Comparison of ENCODE assay signal across 25 cellular contexts in the genomic region with DNA sequence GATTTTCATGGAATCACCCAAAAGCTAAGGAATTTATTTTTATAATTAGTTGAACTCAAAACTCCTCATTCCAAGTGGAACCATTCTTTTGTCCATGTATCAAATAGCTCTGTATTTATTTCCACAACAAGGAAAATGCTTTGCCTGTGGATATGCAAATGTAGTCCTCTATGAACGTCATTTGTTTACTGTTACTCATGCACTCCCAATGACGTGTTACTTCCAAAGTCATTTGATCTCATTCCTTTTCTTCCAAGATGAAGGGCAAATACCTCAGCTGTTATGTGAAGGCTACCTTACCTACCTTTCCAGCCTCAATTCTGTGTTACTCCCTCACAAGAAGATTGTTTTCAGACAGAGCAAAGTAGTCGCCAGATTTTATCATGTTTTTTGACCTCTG.
DNase-seq lines count a peak whose midpoint lies in the region; ATAC-seq, FAIRE-seq and TF ChIP-seq lines count a peak whose summit lies in the region.
"Had no signal": no experiment of that assay in that cellular context is flagged by ENCODE, and none has a peak within 500 bp of the region (broad histone marks: within the 10 kb centered on the region; RNA-seq: fewer than 3 reads in every experiment).

No MANE protein-coding gene starts in this region.

- no peak overlapping the region for H4K8ac ChIP-seq in H1 (ENCODE audit: extremely low read depth, insufficient read depth, low read length)

- no peak overlapping the region for H3K18ac ChIP-seq in H1 (ENCODE audit: extremely low read depth, low read length)

- H3K56ac ChIP-seq in H1 (replicated peaks; ENCODE audit: insufficient read length, low read depth, low read length) = no peak overlapping the region

- TF ChIP-seq CTCF in GM23338 (conservative IDR thresholded peaks at IDR 0.05; ENCODE audit: low read depth in 2 of 2) (no peak), H1 (IDR thresholded peaks at IDR 0.05; ENCODE audit: control extremely low read depth in 1 of 3, insufficient read depth in 1 of 3, low read depth in 1 of 3, low read length in 3 of 3) (no peak), GM10248 (IDR thresholded peaks at IDR 0.05; ENCODE audit: control extremely low read depth, extremely low read depth, low read depth, missing control alignments) (no peak), tibial artery (IDR thresholded peaks at IDR 0.05) (no peak)

- no peaks in the 10 kb centered on the region for H3F3A ChIP-seq in GM23338 (replicated peaks; ENCODE audit: low read depth)

- peaks cover 2% of the 10 kb centered on the region for H3K27me3 Mint-ChIP-seq in GM23338 (ENCODE audit: insufficient read depth, low read depth, poor library complexity)
- H3K27me3 Mint-ChIP-seq in effector memory CD8-positive, alpha-beta T cell = no peaks in the 10 kb centered on the region
- H3K27me3 Mint-ChIP-seq: memory B cell; stimulated activated naive CD8-positive, alpha-beta T cell treated with anti-CD3 and anti-CD28 coated beads, Interleukin-15, amount 100 ng/mL, for 72 hours had no signal

- no peak overlapping the region for H2BK120ac ChIP-seq in H1 (replicated peaks; ENCODE audit: low read depth, low read length)

- H3K36me3 Mint-ChIP-seq in GM23338 (ENCODE audit: low read depth) = peaks cover 4% of the 10 kb centered on the region; the same call in 2 of the 3 replicates
- peaks cover 6% of the 10 kb centered on the region for H3K36me3 Mint-ChIP-seq in effector memory CD8-positive, alpha-beta T cell (ENCODE audit: insufficient read depth)

- no peak for TF ChIP-seq POLR2A in H1 (IDR thresholded peaks at IDR 0.05; ENCODE audit: control extremely low read depth in 1 of 2, low read depth in 2 of 2, low read length in 2 of 2)

- no peak overlapping the region; the same call in 1 of the 2 replicates for H2AK5ac ChIP-seq in H1 (ENCODE audit: low read depth, low read length)

- no peaks in the 10 kb centered on the region for H3K9me2 ChIP-seq in GM23338 (ENCODE audit: insufficient read depth)

- H3K23me2 ChIP-seq in H1 (ENCODE audit: low read depth, low read length) = no peaks in the 10 kb centered on the region

- H3K23ac ChIP-seq in H1 (ENCODE audit: insufficient read length) = no peak overlapping the region

- H3K79me2 ChIP-seq in GM23338 (replicated peaks; ENCODE audit: insufficient read depth) = no peaks in the 10 kb centered on the region
- H3K79me2 ChIP-seq in H1 (ENCODE audit: control insufficient read depth in 1 of 2, insufficient read depth in 2 of 2, low read length in 2 of 2) = no peaks in the 10 kb centered on the region

- peak; percentile 53; the same call in 2 of the 3 replicates for ATAC-seq in GM23338
- ATAC-seq in effector memory CD8-positive, alpha-beta T cell (replicated peaks) = no peak
- ATAC-seq: activated CD8-positive, alpha-beta T cell treated with anti-CD3 and anti-CD28 coated beads, Interleukin-2, amount 10 ng/mL, durations not matched to agents 7 days and 5 days; stimulated activated naive CD8-positive, alpha-beta T cell treated with anti-CD3 and anti-CD28 coated beads, Interleukin-15, amount 100 ng/mL, for 72 hours had no signal

- FAIRE-seq in H1 (lab: Jason Lieb, UNC) = peak; percentile 62
- FAIRE-seq: H54, RCC 7860 had no signal

- POLR2A ChIA-PET in H1 (lab: Charles Lee; ENCODE audit: partially characterized antibody) (no interaction called here), GM10248 (lab: Yijun Ruan, JAX) (no interaction called here)

- H3K27me3 ChIP-seq in GM23338 (ENCODE audit: insufficient read depth) = no peaks in the 10 kb centered on the region
- H3K27me3 ChIP-seq in H1 (replicated peaks in 1 of 4; ENCODE audit: control insufficient read depth in 3 of 4, extremely low read depth in 1 of 4, insufficient read depth in 3 of 4, low read length in 3 of 4) = no peaks in the 10 kb centered on the region
- H3K27me3 ChIP-seq in tibial artery = no peaks in the 10 kb centered on the region
- H3K27me3 ChIP-seq: esophagus squamous epithelium, neutrophil, thyroid gland had no signal

- H3K9me3 Mint-ChIP-seq in GM23338 = no peaks in the 10 kb centered on the region; the same call in 2 of the 3 replicates
- H3K9me3 Mint-ChIP-seq in effector memory CD8-positive, alpha-beta T cell = no peaks in the 10 kb centered on the region
- H3K9me3 Mint-ChIP-seq: stimulated activated naive CD8-positive, alpha-beta T cell treated with anti-CD3 and anti-CD28 coated beads, Interleukin-15, amount 100 ng/mL, for 72 hours had no signal

- H3K4me1 ChIP-seq in GM23338 (ENCODE audit: insufficient read depth) = peaks cover 21% of the 10 kb centered on the region
- H3K4me1 ChIP-seq in H1 (replicated peaks in 1 of 4; ENCODE audit: control insufficient read depth in 3 of 4, insufficient read depth in 4 of 4, low read length in 3 of 4) = peaks cover 2 to 7% (median 2%) of the 10 kb centered on the region in 4 experiments; a peak in 5 of 7 replicates
- H3K4me1 ChIP-seq in tibial artery = no peaks in the 10 kb centered on the region
- H3K4me1 ChIP-seq: esophagus squamous epithelium, prostate gland, thyroid gland had no signal

- no peak for TF ChIP-seq EP300 in H1 (IDR thresholded peaks at IDR 0.05; ENCODE audit: borderline replicate concordance in 1 of 2, low read depth in 2 of 2, low read length in 2 of 2)

- H2BK5ac ChIP-seq in H1 (ENCODE audit: low read depth, low read length) = no peak overlapping the region

- CTCF ChIA-PET in H1 (lab: Charles Lee; ENCODE audit: partially characterized antibody) = interaction anchor here (0.5 kb wide), 1 partner anchor 103 kb away, joined by 3 read pairs; no protein-coding TSS in a partner anchor
- CTCF ChIA-PET in GM10248 (lab: Yijun Ruan, JAX) = interaction anchor here (0.9 to 1.1 kb wide), 2 partner anchors 9 to 21 kb away, joined by 4 to 5 read pairs; no protein-coding TSS in a partner anchor

- no peak overlapping the region for H3K9ac ChIP-seq in H1 (replicated peaks in 1 of 4; ENCODE audit: extremely low read depth in 1 of 4, low read depth in 3 of 4, low read length in 3 of 4)

- no peak overlapping the region for H3K4me3 ChIP-seq in GM23338
- no peak overlapping the region for H3K4me3 ChIP-seq in H1 (ENCODE audit: extremely low read depth in 1 of 4, insufficient read depth in 2 of 4, low read depth in 3 of 4, low read length in 4 of 4)
- H3K4me3 ChIP-seq in tibial artery = no peak overlapping the region
- H3K4me3 ChIP-seq: coronary artery, esophagus squamous epithelium, prostate gland, thyroid gland had no signal

- H2BK12ac ChIP-seq in H1 (ENCODE audit: low read depth, low read length) = no peak overlapping the region

- no peak overlapping the region for H4K5ac ChIP-seq in H1 (ENCODE audit: insufficient read length, low read depth, low read length)

- no peak overlapping the region for H3K4ac ChIP-seq in H1 (replicated peaks; ENCODE audit: insufficient read length, low read depth, low read length)

- no peak overlapping the region; the same call in 1 of the 2 replicates for H3K4me2 ChIP-seq in GM23338
- H3K4me2 ChIP-seq in H1 (ENCODE audit: insufficient read depth in 1 of 2, low read depth in 2 of 2, low read length in 2 of 2) = no peak overlapping the region

- H3K27ac Mint-ChIP-seq in GM23338 = peak overlapping the region; percentile 24
- H3K27ac Mint-ChIP-seq in effector memory CD8-positive, alpha-beta T cell = no peak overlapping the region
- H3K27ac Mint-ChIP-seq: activated CD8-positive, alpha-beta T cell treated with anti-CD3 and anti-CD28 coated beads, Interleukin-2, amount 10 ng/mL, durations not matched to agents 7 days and 5 days; memory B cell; stimulated activated naive CD8-positive, alpha-beta T cell treated with anti-CD3 and anti-CD28 coated beads, Interleukin-15, amount 100 ng/mL, for 72 hours had no signal

- DNase-seq in GM23338 (ENCODE audit: low spot score) (peak; percentile 41), NCI-H526 treated with DMSO at 0.1 percent for 48 hours (lab: John Stamatoyannopoulos, UW) (peak; percentile 1), H1 (ENCODE audit: low read depth in 1 of 2, low spot score in 2 of 2) (no peak), kidney tubule cell (ENCODE audit: low spot score) (peak; percentile 27), NCI-H774 (lab: John Stamatoyannopoulos, UW) (no peak), GM10248 (ENCODE audit: extremely low spot score) (no peak), tibial artery (no peak)
- DNase-seq in effector memory CD8-positive, alpha-beta T cell = no peak
- DNase-seq: activated CD4-positive, CD25-positive, alpha-beta regulatory T cell treated with anti-CD3 and anti-CD28 coated beads, Interleukin-2, amount 50 U/mL, for 72 hours; activated CD8-positive, alpha-beta T cell treated with anti-CD3 and anti-CD28 coated beads, Interleukin-2, amount 10 ng/mL, durations not matched to agents 7 days and 5 days; activated effector memory CD4-positive, alpha-beta T cell treated with Interleukin-2 at 50 U/mL for 16 hours; activated T-cell treated with anti-CD3 and anti-CD28 coated beads for 4 hours; esophagus squamous epithelium; MM.1S; NCI-H146; NCI-H524 treated with DMSO at 0.1 percent for 48 hours; stimulated activated naive CD8-positive, alpha-beta T cell treated with anti-CD3 and anti-CD28 coated beads, Interleukin-15, amount 100 ng/mL, for 72 hours; T-helper 1 cell; thyroid gland had no signal

- H3K14ac ChIP-seq in H1 (ENCODE audit: insufficient read length) = no peak overlapping the region

- H4K20me1 ChIP-seq in GM23338 (replicated peaks; ENCODE audit: insufficient read depth) (no peaks in the 10 kb centered on the region), H1 (replicated peaks in 1 of 2; ENCODE audit: control insufficient read depth in 1 of 2, insufficient read depth in 2 of 2, low read length in 2 of 2) (no peaks in the 10 kb centered on the region)

- WGBS in H1 (ENCODE audit: extremely low coverage in 1 of 2, insufficient coverage in 1 of 2, insufficient read length in 1 of 2, insufficient replicate concordance in 2 of 2, low coverage in 1 of 2, low lambda C conversion rate in 2 of 2, missing lambda C conversion rate in 1 of 2), 2 experiments = 54% methylated on average over 3 of the region's 3 CpGs; no CpG with 5 or more reads in 1 of the 2 experiments

- H2AFZ ChIP-seq in GM23338 = no peak overlapping the region
- H2AFZ ChIP-seq in H1 (ENCODE audit: low read length) = no peak overlapping the region

- no peaks in the 10 kb centered on the region for H3K9me3 ChIP-seq in H1 (ENCODE audit: insufficient read depth in 2 of 2, low read depth in 1 of 2, low read length in 1 of 2)
- H3K9me3 ChIP-seq in tibial artery = no peaks in the 10 kb centered on the region
- H3K9me3 ChIP-seq: esophagus squamous epithelium, neutrophil, prostate gland, thyroid gland had no signal

- H3K36me3 ChIP-seq in GM23338 (ENCODE audit: insufficient read depth) = no peaks in the 10 kb centered on the region
- no peaks in the 10 kb centered on the region for H3K36me3 ChIP-seq in H1 (ENCODE audit: control insufficient read depth in 2 of 4, insufficient read depth in 4 of 4, low read length in 3 of 4)
- H3K36me3 ChIP-seq in tibial artery = peaks cover 7 to 16% (median 14%) of the 10 kb centered on the region in 3 donors
- H3K36me3 ChIP-seq: prostate gland, thyroid gland had no signal

- H2BK15ac ChIP-seq in H1 (ENCODE audit: low read length) = no peak overlapping the region

- TF ChIP-seq RAD21 in H1 (IDR thresholded peaks at IDR 0.05 in 1 of 2, conservative IDR thresholded peaks at IDR 0.05 in 1 of 2; ENCODE audit: low read depth in 2 of 2, low read length in 2 of 2) = no peak

- H3K27ac ChIP-seq in GM23338 (ENCODE audit: low read depth) (peak overlapping the region; percentile 27; the same call in 1 of the 2 replicates), H1 (ENCODE audit: low read depth, low read length) (no peak overlapping the region), tibial artery (no peak overlapping the region)
- H3K27ac ChIP-seq: coronary artery, esophagus squamous epithelium, neutrophil, prostate gland, thyroid gland had no signal

- no peak overlapping the region for H3K4me3 Mint-ChIP-seq in GM23338
- H3K4me3 Mint-ChIP-seq in effector memory CD8-positive, alpha-beta T cell = no peak overlapping the region
- H3K4me3 Mint-ChIP-seq: activated CD8-positive, alpha-beta T cell treated with anti-CD3 and anti-CD28 coated beads, Interleukin-2, amount 10 ng/mL, durations not matched to agents 7 days and 5 days; memory B cell; stimulated activated naive CD8-positive, alpha-beta T cell treated with anti-CD3 and anti-CD28 coated beads, Interleukin-15, amount 100 ng/mL, for 72 hours had no signal

- H3K79me1 ChIP-seq in H1 (ENCODE audit: low read depth, low read length) = peaks cover 3% of the 10 kb centered on the region

- H4K91ac ChIP-seq in H1 (replicated peaks; ENCODE audit: insufficient read length, low read length) = no peak overlapping the region

- H2BK20ac ChIP-seq in H1 (ENCODE audit: low read length) = no peak overlapping the region

- intact Hi-C loops in tibial artery (cut with DNase I; ENCODE audit: low total_unique reads) = no loop called here

- H3K4me1 Mint-ChIP-seq in GM23338 = peaks cover 18% of the 10 kb centered on the region
- no peaks in the 10 kb centered on the region for H3K4me1 Mint-ChIP-seq in effector memory CD8-positive, alpha-beta T cell (ENCODE audit: low read depth in 2 of 2)
- H3K4me1 Mint-ChIP-seq: stimulated activated naive CD8-positive, alpha-beta T cell treated with anti-CD3 and anti-CD28 coated beads, Interleukin-15, amount 100 ng/mL, for 72 hours had no signal

Comparison
In these comparisons a context has a peak if more than half of its experiments do, and no peak if none do; other contexts are left out.
1. DNase-seq: peak in GM23338 (single experiment), NCI-H526 treated with DMSO at 0.1 percent for 48 hours (single experiment) and kidney tubule cell (single experiment); none in H1 (0 of 2), NCI-H774 (single experiment), GM10248 (single experiment), effector memory CD8-positive, alpha-beta T cell (0 of 3) and tibial artery (0 of 2).